In the genomic region with DNA sequence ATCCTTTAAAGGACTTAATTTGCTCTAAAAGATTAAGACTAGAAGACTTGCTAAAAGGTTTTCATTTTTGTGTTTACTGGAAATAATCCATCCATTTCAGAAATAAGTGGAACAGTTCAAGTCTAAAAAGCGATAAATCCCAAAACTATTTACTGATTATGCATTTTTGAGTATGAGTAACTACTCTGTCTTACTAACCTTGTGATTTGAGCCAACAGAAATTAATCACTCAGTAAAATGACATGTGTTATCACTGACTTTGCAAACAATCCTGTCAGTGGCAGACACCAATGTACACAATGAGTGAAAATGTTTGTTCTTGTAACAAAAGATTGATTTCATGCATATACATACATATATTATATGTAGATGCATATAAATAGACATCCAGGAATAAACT, we compare ENCODE assay signal across 16 cellular contexts.
DNase-seq lines count a peak whose midpoint lies in the region; ATAC-seq, FAIRE-seq and TF ChIP-seq lines count a peak whose summit lies in the region.
"Had no signal": no experiment of that assay in that cellular context is flagged by ENCODE, and none has a peak within 500 bp of the region (broad histone marks: within the 10 kb centered on the region; RNA-seq: fewer than 3 reads in every experiment).

No MANE protein-coding gene starts in this region.

- no peak overlapping the region for H3K4me3 Mint-ChIP-seq in stimulated activated naive B cell treated with anti-CD40 and anti-IgM and Interleukin-4, amounts not matched to agents 10 μg/mL and 1 μg/mL and 100 μg/mL, for 72 hours
- H3K4me3 Mint-ChIP-seq: activated naive CD8-positive, alpha-beta T cell had no signal

- intact Hi-C loops in spleen (cut with DNase I; ENCODE audit: low total_unique reads), result no loop called here

- H3K4me1 ChIP-seq in A549 (peaks cover 18% of the 10 kb centered on the region; the same call in 1 of the 3 replicates), spleen (peaks cover 0 to 3% (median 0%) of the 10 kb centered on the region in 6 donors)

- FAIRE-seq in A549 (lab: Jason Lieb, UNC) (no peak), GM19239 (lab: Jason Lieb, UNC) (no peak)

- H3K36me3 Mint-ChIP-seq in stimulated activated naive B cell treated with anti-CD40 and anti-IgM and Interleukin-4, amounts not matched to agents 10 μg/mL and 1 μg/mL and 100 μg/mL, for 72 hours, result peaks cover 0 to 3% of the 10 kb centered on the region in 2 donors
- H3K36me3 Mint-ChIP-seq: activated naive CD8-positive, alpha-beta T cell had no signal

- H3K4me2 ChIP-seq in A549, result peak overlapping the region; percentile 23

- 12% methylated on average over 1 of the region's 1 CpG for WGBS in A549 (ENCODE audit: missing lambda C conversion rate)
- 59 to 79% (median 76%) methylated on average over 1 of the region's 1 CpG for WGBS in spleen, 5 donors

- TF ChIP-seq RAD21 in A549 (conservative IDR thresholded peaks at IDR 0.05 in 1 of 2, IDR thresholded peaks at IDR 0.05 in 1 of 2), result no peak

- H3K9me3 Mint-ChIP-seq in stimulated activated naive B cell treated with anti-CD40 and anti-IgM and Interleukin-4, amounts not matched to agents 10 μg/mL and 1 μg/mL and 100 μg/mL, for 72 hours, result no peaks in the 10 kb centered on the region

- peak in 1 of 2 experiments; percentile 37 for DNase-seq in A549 (ENCODE audit: low read depth in 1 of 2, low spot score in 1 of 2)
- peak; percentile 6 for DNase-seq in HS-5 (ENCODE audit: low read depth)
- DNase-seq in amniotic epithelial cell (ENCODE audit: low read depth), result peak; percentile 70
- peak; percentile 0 for DNase-seq in hepatic stellate cell (ENCODE audit: low spot score)
- no peak for DNase-seq in stimulated activated naive B cell treated with anti-CD40 and anti-IgM and Interleukin-4, amounts not matched to agents 10 μg/mL and 1 μg/mL and 100 μg/mL, for 72 hours
- no peak for DNase-seq in GM19239 (ENCODE audit: insufficient read length, low spot score)
- DNase-seq in spleen, result no peak
- DNase-seq in NCI-H2227 (lab: John Stamatoyannopoulos, UW; ENCODE audit: unreplicated experiment), result no peak
- DNase-seq: activated CD8-positive, alpha-beta memory T cell treated with anti-CD3 and anti-CD28 coated beads, Interleukin-2, amount 50 U/mL, for 4 hours; cortex of kidney; DMS153; islet precursor cell; NCI-H1417 treated with DMSO at 0.1 percent for 48 hours; NCI-H82 had no signal

- CTCF ChIA-PET in A549 (lab: Yijun Ruan, JAX), result no interaction called here

- POLR2A ChIA-PET in A549 (lab: Yijun Ruan, JAX), result no interaction called here

- H3K27me3 ChIP-seq in spleen (replicated peaks in 1 of 7), result no peaks in the 10 kb centered on the region
- H3K27me3 ChIP-seq: tibial nerve had no signal

- H3K27ac Mint-ChIP-seq in stimulated activated naive B cell treated with anti-CD40 and anti-IgM and Interleukin-4, amounts not matched to agents 10 μg/mL and 1 μg/mL and 100 μg/mL, for 72 hours, result no peak overlapping the region
- H3K27ac Mint-ChIP-seq: activated naive CD8-positive, alpha-beta T cell had no signal

- no peak overlapping the region for H3K27ac ChIP-seq in A549
- H3K27ac ChIP-seq in spleen, result no peak overlapping the region
- H3K27ac ChIP-seq: tibial nerve had no signal

- peaks cover 0 to 20% (median 2%) of the 10 kb centered on the region in 6 donors for H3K36me3 ChIP-seq in spleen
- H3K36me3 ChIP-seq: tibial nerve had no signal

- TF ChIP-seq CTCF in A549 (IDR thresholded peaks at IDR 0.05) (no peak), spleen (IDR thresholded peaks at IDR 0.05 in 8 of 11, conservative IDR thresholded peaks at IDR 0.05 in 3 of 11) (no peak)

- TF ChIP-seq POLR2A in A549 (IDR thresholded peaks at IDR 0.05; ENCODE audit: low read length) (no peak), spleen (IDR thresholded peaks at IDR 0.05) (no peak)

- H3K9me3 ChIP-seq in A549, result no peaks in the 10 kb centered on the region
- no peaks in the 10 kb centered on the region for H3K9me3 ChIP-seq in spleen
- H3K9me3 ChIP-seq: tibial nerve had no signal

- H3K4me3 ChIP-seq in A549, result no peak overlapping the region
- no peak overlapping the region for H3K4me3 ChIP-seq in spleen
- H3K4me3 ChIP-seq: tibial nerve had no signal

- H3K4me1 Mint-ChIP-seq in stimulated activated naive B cell treated with anti-CD40 and anti-IgM and Interleukin-4, amounts not matched to agents 10 μg/mL and 1 μg/mL and 100 μg/mL, for 72 hours, result no peaks in the 10 kb centered on the region

- TF ChIP-seq EP300 in A549 (IDR thresholded peaks at IDR 0.05), result no peak

- peak in 1 of 2 experiments; percentile 84; a peak in 3 of 6 replicates for ATAC-seq in A549
- no peak for ATAC-seq in stimulated activated naive B cell treated with anti-CD40 and anti-IgM and Interleukin-4, amounts not matched to agents 10 μg/mL and 1 μg/mL and 100 μg/mL, for 72 hours (replicated peaks)

- H3K27me3 Mint-ChIP-seq in stimulated activated naive B cell treated with anti-CD40 and anti-IgM and Interleukin-4, amounts not matched to agents 10 μg/mL and 1 μg/mL and 100 μg/mL, for 72 hours, result no peaks in the 10 kb centered on the region
- H3K27me3 Mint-ChIP-seq: activated naive CD8-positive, alpha-beta T cell had no signal

TF ChIP-seq in A549, 52 proteins besides CTCF, POLR2A, EP300 and RAD21:
- TF ChIP-seq MAFK (IDR thresholded peaks at IDR 0.05; ENCODE audit: partially characterized antibody) (peak; percentile 63), FOSL2 (IDR thresholded peaks at IDR 0.05) (peak; percentile 18; the same call in 1 of the 2 replicates), FOSL2 (CRISPR knock-in tag; IDR thresholded peaks at IDR 0.05) (peak; percentile 50), BHLHE40 (IDR thresholded peaks at IDR 0.05; ENCODE audit: low read depth, low read length) (no peak), JUNB (IDR thresholded peaks at IDR 0.05) (0 out of 2 replicates have a peak, but pooled peaks have one; percentile 33), HOXB5 (CRISPR knock-in tag; IDR thresholded peaks at IDR 0.05) (peak; percentile 91), RFX5 (IDR thresholded peaks at IDR 0.05) (no peak), EHMT2 (IDR thresholded peaks at IDR 0.05; ENCODE audit: low read depth) (no peak), HOXB13 (CRISPR knock-in tag; IDR thresholded peaks at IDR 0.05; ENCODE audit: low read depth) (no peak), GATA3 (IDR thresholded peaks at IDR 0.05; ENCODE audit: borderline replicate concordance) (peak; percentile 62; the same call in 1 of the 2 replicates), ZC3H11A (IDR thresholded peaks at IDR 0.05) (no peak), KDM1A (IDR thresholded peaks at IDR 0.05; ENCODE audit: low read depth) (no peak)
- TF ChIP-seq, protein P1, sequence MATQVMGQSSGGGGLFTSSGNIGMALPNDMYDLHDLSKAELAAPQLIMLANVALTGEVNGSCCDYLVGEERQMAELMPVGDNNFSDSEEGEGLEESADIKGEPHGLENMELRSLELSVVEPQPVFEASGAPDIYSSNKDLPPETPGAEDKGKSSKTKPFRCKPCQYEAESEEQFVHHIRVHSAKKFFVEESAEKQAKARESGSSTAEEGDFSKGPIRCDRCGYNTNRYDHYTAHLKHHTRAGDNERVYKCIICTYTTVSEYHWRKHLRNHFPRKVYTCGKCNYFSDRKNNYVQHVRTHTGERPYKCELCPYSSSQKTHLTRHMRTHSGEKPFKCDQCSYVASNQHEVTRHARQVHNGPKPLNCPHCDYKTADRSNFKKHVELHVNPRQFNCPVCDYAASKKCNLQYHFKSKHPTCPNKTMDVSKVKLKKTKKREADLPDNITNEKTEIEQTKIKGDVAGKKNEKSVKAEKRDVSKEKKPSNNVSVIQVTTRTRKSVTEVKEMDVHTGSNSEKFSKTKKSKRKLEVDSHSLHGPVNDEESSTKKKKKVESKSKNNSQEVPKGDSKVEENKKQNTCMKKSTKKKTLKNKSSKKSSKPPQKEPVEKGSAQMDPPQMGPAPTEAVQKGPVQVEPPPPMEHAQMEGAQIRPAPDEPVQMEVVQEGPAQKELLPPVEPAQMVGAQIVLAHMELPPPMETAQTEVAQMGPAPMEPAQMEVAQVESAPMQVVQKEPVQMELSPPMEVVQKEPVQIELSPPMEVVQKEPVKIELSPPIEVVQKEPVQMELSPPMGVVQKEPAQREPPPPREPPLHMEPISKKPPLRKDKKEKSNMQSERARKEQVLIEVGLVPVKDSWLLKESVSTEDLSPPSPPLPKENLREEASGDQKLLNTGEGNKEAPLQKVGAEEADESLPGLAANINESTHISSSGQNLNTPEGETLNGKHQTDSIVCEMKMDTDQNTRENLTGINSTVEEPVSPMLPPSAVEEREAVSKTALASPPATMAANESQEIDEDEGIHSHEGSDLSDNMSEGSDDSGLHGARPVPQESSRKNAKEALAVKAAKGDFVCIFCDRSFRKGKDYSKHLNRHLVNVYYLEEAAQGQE (IDR thresholded peaks at IDR 0.05), result no peak

Comparison
In these comparisons a context has a peak if more than half of its experiments do, and no peak if none do; other contexts are left out.
1. DNase-seq: peak in HS-5 (single experiment), amniotic epithelial cell (single experiment) and hepatic stellate cell (single experiment); none in stimulated activated naive B cell treated with anti-CD40 and anti-IgM and Interleukin-4, amounts not matched to agents 10 μg/mL and 1 μg/mL and 100 μg/mL, for 72 hours (single experiment), GM19239 (single experiment), spleen (single experiment) and NCI-H2227 (single experiment).